In the genomic region with DNA sequence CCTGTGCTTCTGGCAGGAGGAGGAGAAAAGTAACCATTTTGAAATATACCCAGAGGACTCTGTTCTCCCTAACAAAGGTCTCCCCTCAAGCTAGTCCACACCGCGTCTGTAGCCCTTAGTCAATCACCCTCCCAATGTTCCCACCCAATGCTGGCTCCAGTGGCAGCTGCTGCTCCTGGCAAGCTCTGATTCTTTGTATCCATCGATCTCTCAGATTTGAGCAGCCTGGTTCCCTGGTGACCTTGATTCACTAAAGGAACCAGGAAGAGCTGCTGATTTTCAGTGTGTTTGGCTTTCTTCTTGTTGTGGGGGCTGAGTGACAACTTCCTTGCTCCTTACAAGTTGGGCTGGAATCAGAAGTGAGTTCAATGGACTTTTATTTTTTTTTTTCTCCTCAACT, we compare ENCODE assay signal across 15 cellular contexts.
DNase-seq lines count a peak whose midpoint lies in the region; ATAC-seq, FAIRE-seq and TF ChIP-seq lines count a peak whose summit lies in the region.
"Had no signal": no experiment of that assay in that cellular context is flagged by ENCODE, and none has a peak within 500 bp of the region (broad histone marks: within the 10 kb centered on the region; RNA-seq: fewer than 3 reads in every experiment).

No MANE protein-coding gene starts in this region.

- H3K36me3 Mint-ChIP-seq in astrocyte (ENCODE audit: low read depth, unreplicated experiment) = peaks cover 2% of the 10 kb centered on the region
- peaks cover 18% of the 10 kb centered on the region for H3K36me3 Mint-ChIP-seq in mesothelial cell of epicardium
- H3K36me3 Mint-ChIP-seq: CD4-positive, CD25-positive, alpha-beta regulatory T cell had no signal

- intact Hi-C loops in testis (cut with DNase I; ENCODE audit: low total_unique reads) = no loop called here

- H3K4me3 ChIP-seq in astrocyte (ENCODE audit: insufficient read depth, low read depth, low read length) (no peak overlapping the region), testis (no peak overlapping the region), MG63 (no peak overlapping the region)

- H3K4me1 Mint-ChIP-seq in astrocyte (ENCODE audit: low read depth, unreplicated experiment) (no peaks in the 10 kb centered on the region), mesothelial cell of epicardium (peaks cover 34% of the 10 kb centered on the region)
- H3K4me1 Mint-ChIP-seq: CD4-positive, CD25-positive, alpha-beta regulatory T cell had no signal

- no peak overlapping the region for H3K9ac ChIP-seq in astrocyte (ENCODE audit: low read length)

- H3K27ac Mint-ChIP-seq in astrocyte (ENCODE audit: unreplicated experiment) (no peak overlapping the region), mesothelial cell of epicardium (peak overlapping the region; percentile 88)
- H3K27ac Mint-ChIP-seq: CD4-positive, CD25-positive, alpha-beta regulatory T cell had no signal

- H3K27me3 Mint-ChIP-seq in astrocyte (ENCODE audit: low read depth, unreplicated experiment) = peaks cover 2% of the 10 kb centered on the region
- no peaks in the 10 kb centered on the region for H3K27me3 Mint-ChIP-seq in mesothelial cell of epicardium (ENCODE audit: low read depth)
- H3K27me3 Mint-ChIP-seq: CD4-positive, CD25-positive, alpha-beta regulatory T cell had no signal

- no peak overlapping the region for H3K27ac ChIP-seq in astrocyte (ENCODE audit: low read depth, low read length)
- H3K27ac ChIP-seq in testis = no peak overlapping the region
- H3K27ac ChIP-seq: epithelial cell of prostate had no signal

- ATAC-seq in GM19328 (IDR thresholded peaks at IDR 0.05; ENCODE audit: unreplicated experiment) (no peak), GM21576 (IDR thresholded peaks at IDR 0.05; ENCODE audit: unreplicated experiment) (no peak)

- H3K9me3 ChIP-seq in astrocyte (ENCODE audit: insufficient read depth, low read depth, low read length) = no peaks in the 10 kb centered on the region
- no peaks in the 10 kb centered on the region for H3K9me3 ChIP-seq in testis
- H3K9me3 ChIP-seq in MG63 = no peaks in the 10 kb centered on the region

- TF ChIP-seq CTCF in astrocyte (IDR thresholded peaks at IDR 0.05; ENCODE audit: insufficient read depth, low read depth, low read length) (no peak), mesothelial cell of epicardium (IDR thresholded peaks at IDR 0.05; ENCODE audit: unreplicated experiment) (no peak), testis (IDR thresholded peaks at IDR 0.05) (no peak)

- peak overlapping the region; percentile 17 for H2AFZ ChIP-seq in astrocyte (ENCODE audit: low read depth, low read length)

- FAIRE-seq in astrocyte (lab: Jason Lieb, UNC) = no peak
- FAIRE-seq: A204.1, TTC549 had no signal

- WGBS in testis, 2 donors = 3 to 13% methylated on average over 3 of the region's 3 CpGs

- peak; percentile 8 for DNase-seq in NCI-H2196 (lab: John Stamatoyannopoulos, UW; ENCODE audit: unreplicated experiment)
- no peak for DNase-seq in NCI-H2196 treated with DMSO at 0.1 percent for 48 hours (lab: John Stamatoyannopoulos, UW; ENCODE audit: unreplicated experiment)
- no peak for DNase-seq in astrocyte (ENCODE audit: low read depth)
- no peak for DNase-seq in mesothelial cell of epicardium (ENCODE audit: low spot score in 2 of 2, unreplicated experiment in 2 of 2)
- DNase-seq in testis = peak; percentile 82
- no peak for DNase-seq in MG63
- DNase-seq: activated CD4-positive, alpha-beta T cell treated with anti-CD3 and anti-CD28 coated beads, Interleukin-2, amount 50 U/mL, for 4 hours; CD4-positive, CD25-positive, alpha-beta regulatory T cell; kidney glomerular epithelial cell; stimulated activated CD4-positive, alpha-beta T cell treated with anti-CD3 and anti-CD28 coated beads, Interleukin-1b, Interleukin-23, amount 100 ng/mL, for 48 hours had no signal

- H3K9me3 Mint-ChIP-seq in astrocyte (ENCODE audit: unreplicated experiment) (peaks cover 2% of the 10 kb centered on the region), mesothelial cell of epicardium (peaks cover 9% of the 10 kb centered on the region)
- H3K9me3 Mint-ChIP-seq: CD4-positive, CD25-positive, alpha-beta regulatory T cell had no signal

- H3K36me3 ChIP-seq in astrocyte (ENCODE audit: insufficient read depth, low read length) (no peaks in the 10 kb centered on the region), testis (ENCODE audit: low read depth, missing control alignments) (no peaks in the 10 kb centered on the region), MG63 (no peaks in the 10 kb centered on the region)

- H3K4me3 Mint-ChIP-seq in astrocyte (ENCODE audit: unreplicated experiment) (no peak overlapping the region), mesothelial cell of epicardium (no peak overlapping the region)
- H3K4me3 Mint-ChIP-seq: CD4-positive, CD25-positive, alpha-beta regulatory T cell had no signal

- H3K4me1 ChIP-seq in astrocyte (ENCODE audit: insufficient read depth, low read length) = peaks cover 5% of the 10 kb centered on the region
- peaks cover 5% of the 10 kb centered on the region for H3K4me1 ChIP-seq in testis

- H3K4me2 ChIP-seq in astrocyte (ENCODE audit: low read length) = no peak overlapping the region

- H3K79me2 ChIP-seq in astrocyte (ENCODE audit: insufficient read depth, low read length) = no peaks in the 10 kb centered on the region

- peaks cover 2% of the 10 kb centered on the region for H3K27me3 ChIP-seq in astrocyte (ENCODE audit: insufficient read depth, low read length)
- H3K27me3 ChIP-seq in testis = no peaks in the 10 kb centered on the region
- H3K27me3 ChIP-seq in MG63 = no peaks in the 10 kb centered on the region

- TF ChIP-seq POLR2A in testis (IDR thresholded peaks at IDR 0.05) = no peak

- no peaks in the 10 kb centered on the region for H4K20me1 ChIP-seq in astrocyte (ENCODE audit: insufficient read depth, low read length)

Comparison
In these comparisons a context has a peak if more than half of its experiments do, and no peak if none do; other contexts are left out.
1. DNase-seq: peak in NCI-H2196 (single experiment) and testis (single experiment); none in NCI-H2196 treated with DMSO at 0.1 percent for 48 hours (single experiment), astrocyte (single experiment), mesothelial cell of epicardium (0 of 2) and MG63 (single experiment).